27 cellular contexts compared by ENCODE assay signal in the genomic region with DNA sequence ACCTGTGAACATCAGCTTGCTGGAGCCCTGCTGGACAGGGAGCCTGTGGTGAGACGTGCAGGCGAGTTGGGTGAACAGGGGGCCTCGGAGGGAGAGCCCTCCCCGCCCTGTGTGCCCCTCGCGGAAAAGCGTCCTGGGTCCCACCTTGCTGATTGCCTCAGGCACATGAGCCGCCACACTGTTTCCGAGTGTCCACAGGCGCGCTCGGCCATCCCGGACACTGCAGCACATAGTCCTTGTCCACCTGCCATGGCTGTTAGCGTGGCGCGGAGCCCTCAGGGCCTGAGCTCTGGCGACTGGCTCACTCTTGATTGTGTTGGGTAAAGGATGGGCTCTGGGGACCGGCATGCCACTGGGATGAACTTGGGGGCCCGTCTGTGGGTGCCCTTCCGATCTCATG. TPM values are rescaled to one million over a fixed set of nuclear protein-coding genes. Genes with fewer than 3 reads are reported as not detected.
"Had no signal": no experiment of that assay in that cellular context is flagged by ENCODE, and none has a peak within 500 bp of the region (broad histone marks: within the 10 kb centered on the region; RNA-seq: fewer than 3 reads in every experiment).

No MANE protein-coding gene starts in this region.

- DNase-seq: effector CD8-positive, alpha-beta T cell; effector memory CD8-positive, alpha-beta T cell; endodermal cell; erythroblast; esophagus squamous epithelium; foreskin fibroblast; foreskin melanocyte; gastrocnemius medialis; glutamatergic neuron; head of caudate nucleus; heart right ventricle; hippocampal formation; left cardiac atrium; left lung; left ventricle myocardium superior; lower lobe of right lung; mesenchymal stem cell; naive B cell had no signal

- H3K27me3 ChIP-seq: esophagus squamous epithelium, gastrocnemius medialis, heart right ventricle, left lung had no signal

- H3K36me3 ChIP-seq: gastrocnemius medialis had no signal

- ATAC-seq: effector memory CD8-positive, alpha-beta T cell; esophagus mucosa; gastrocnemius medialis; heart right ventricle; left cardiac atrium; left lung; left ventricle myocardium superior; lower lobe of right lung; mucosa of descending colon; naive thymus-derived CD8-positive, alpha-beta T cell had no signal

- H3K27ac ChIP-seq: coronary artery, epithelial cell of prostate, esophagus squamous epithelium, gastrocnemius medialis, heart right ventricle, left lung, lower lobe of right lung had no signal

- H3K4me3 ChIP-seq: coronary artery, esophagus squamous epithelium, gastrocnemius medialis, heart right ventricle, left lung, lower lobe of right lung, mucosa of descending colon had no signal

- FAIRE-seq: endometrium, islet of Langerhans, keratinocyte had no signal

- H3K9me3 ChIP-seq: esophagus squamous epithelium, gastrocnemius medialis, heart right ventricle, left lung, lower lobe of right lung, mucosa of descending colon had no signal

RNA-seq across cellular contexts. Expression of gene TEX22, which starts 43.8 kb away (rescaled TPM):
- total RNA-seq: gastrocnemius medialis, mesenteric fat pad had no signal
